ENCODE assay signal across 8 cellular contexts in the genomic region with DNA sequence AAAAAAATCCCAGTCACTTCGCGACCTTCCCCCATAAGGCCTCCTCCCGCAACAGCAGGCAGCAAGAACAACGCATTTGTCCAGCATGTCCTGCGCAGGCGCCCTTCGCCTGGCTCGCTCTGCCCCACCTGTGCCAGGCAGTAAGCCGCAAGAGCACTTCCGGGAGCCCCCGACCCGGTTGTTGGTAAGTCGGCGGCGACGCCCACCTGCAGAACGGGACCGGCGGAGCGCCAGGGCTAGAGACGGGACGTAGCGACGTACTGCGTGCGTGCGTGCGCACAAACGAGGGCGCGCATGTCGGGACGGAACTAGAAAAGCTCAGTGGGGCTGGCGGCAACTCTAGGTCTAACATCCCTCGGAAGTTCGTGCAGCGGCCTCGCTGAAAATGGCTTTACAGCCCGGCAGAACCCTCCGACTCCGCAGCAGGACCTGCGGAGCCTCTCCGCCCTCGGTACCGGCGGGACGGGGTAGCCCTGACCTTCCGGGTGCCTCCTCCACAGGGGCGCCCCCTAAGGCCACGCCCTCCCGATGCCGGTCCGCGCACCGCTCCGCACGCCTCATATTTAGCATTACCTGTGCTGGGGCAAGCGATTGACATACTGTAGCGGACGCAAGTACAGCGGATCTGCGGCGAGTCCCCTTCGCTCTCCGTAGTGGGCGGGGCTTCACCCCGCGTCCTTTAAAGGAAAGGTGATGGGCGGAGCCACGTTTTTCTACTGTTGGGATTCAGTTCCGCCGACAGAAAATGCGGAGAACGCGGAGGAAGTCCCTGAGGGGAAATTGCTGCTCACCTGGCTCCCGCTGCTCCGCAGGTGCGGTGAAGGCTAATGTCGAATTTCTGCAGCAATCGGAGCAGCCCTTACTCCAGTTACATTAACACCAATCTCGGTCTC. TPM values are rescaled to one million over a fixed set of nuclear protein-coding genes. Genes with fewer than 3 reads are reported as not detected.
DNase-seq lines count a peak whose midpoint lies in the region; TF ChIP-seq lines count a peak whose summit lies in the region.

A gene with protein sequence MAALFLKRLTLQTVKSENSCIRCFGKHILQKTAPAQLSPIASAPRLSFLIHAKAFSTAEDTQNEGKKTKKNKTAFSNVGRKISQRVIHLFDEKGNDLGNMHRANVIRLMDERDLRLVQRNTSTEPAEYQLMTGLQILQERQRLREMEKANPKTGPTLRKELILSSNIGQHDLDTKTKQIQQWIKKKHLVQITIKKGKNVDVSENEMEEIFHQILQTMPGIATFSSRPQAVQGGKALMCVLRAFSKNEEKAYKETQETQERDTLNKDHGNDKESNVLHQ (minus strand): TSS at position 629 of the 893 bp plus-strand sequence. CDS start 10,116 bp downstream, outside the sequence.

- H3K36me3 ChIP-seq in HAP-1 (replicated peaks) (no peaks in the 10 kb centered on the region), MM.1S (replicated peaks; ENCODE audit: insufficient read depth, low read length) (no peaks in the 10 kb centered on the region), stomach smooth muscle (ENCODE audit: control insufficient read depth in 2 of 2, insufficient read depth in 2 of 2, low read length in 2 of 2) (no peaks in the 10 kb centered on the region)

- TF ChIP-seq CTCF in MM.1S (IDR thresholded peaks at IDR 0.05; ENCODE audit: low read length) = no peak
- TF ChIP-seq CTCF in fibroblast of villous mesenchyme (IDR thresholded peaks at IDR 0.05; ENCODE audit: insufficient read depth, low read depth, low read length) = no peak
- TF ChIP-seq CTCF in neural crest cell (conservative IDR thresholded peaks at IDR 0.05) = no peak

- H3K4me1 ChIP-seq in HAP-1 (no peaks in the 10 kb centered on the region; the same call in 1 of the 2 replicates), MM.1S (ENCODE audit: low read length) (peaks cover 23% of the 10 kb centered on the region), stomach smooth muscle (ENCODE audit: control insufficient read depth, insufficient read depth, low read length) (peaks cover 12% of the 10 kb centered on the region)

- H3K27ac ChIP-seq in MM.1S (ENCODE audit: low read length) (peak within 1 kb of the TSS; percentile 100), stomach smooth muscle (ENCODE audit: low read length) (peak within 1 kb of the TSS; percentile 98)

- H3K27me3 ChIP-seq in HAP-1 (ENCODE audit: low read depth) (no peaks in the 10 kb centered on the region), MM.1S (replicated peaks; ENCODE audit: insufficient read depth, low read length) (no peaks in the 10 kb centered on the region), stomach smooth muscle (ENCODE audit: control insufficient read depth in 1 of 2, insufficient read depth in 2 of 2, low read length in 2 of 2) (no peaks in the 10 kb centered on the region)

- H3K9me3 ChIP-seq in HAP-1 (no peaks in the 10 kb centered on the region), MM.1S (replicated peaks; ENCODE audit: insufficient read depth, low read length) (no peaks in the 10 kb centered on the region), stomach smooth muscle (ENCODE audit: control insufficient read depth in 2 of 2, low read length in 2 of 2) (no peaks in the 10 kb centered on the region)

- H3K36me3 Mint-ChIP-seq in neural crest cell (ENCODE audit: low read depth) = no peaks in the 10 kb centered on the region

- peak within 1 kb of the TSS; percentile 56; the same call in 1 of the 2 replicates for H2AFZ ChIP-seq in MM.1S (ENCODE audit: low read length)

- no peaks in the 10 kb centered on the region for H4K20me1 ChIP-seq in MM.1S (ENCODE audit: insufficient read depth, low read length)

- H3K9ac ChIP-seq in MM.1S (ENCODE audit: low read length) (peak within 1 kb of the TSS; percentile 94), stomach smooth muscle (ENCODE audit: low read length in 2 of 2) (peak within 1 kb of the TSS; percentile 88 to 94)

- H3K4me3 Mint-ChIP-seq in neural crest cell = peak within 1 kb of the TSS; percentile 87

- H3K79me2 ChIP-seq in MM.1S (ENCODE audit: low read length) = peaks cover 30% of the 10 kb centered on the region

- H3K9me2 ChIP-seq in MM.1S (replicated peaks; ENCODE audit: insufficient read depth, low read length) = no peaks in the 10 kb centered on the region

- in situ Hi-C loops in G401 (cut with HindIII; ENCODE audit: low sequenced_read_pairs) = no loop called here
- in situ Hi-C loops in HAP-1 (cut with MboI; ENCODE audit: low sequenced_read_pairs) = no loop called here

- H3F3A ChIP-seq in MM.1S (ENCODE audit: insufficient read depth, low read length) = peaks cover 32% of the 10 kb centered on the region

- H3K4me2 ChIP-seq in MM.1S (ENCODE audit: low read depth, low read length) = peak within 1 kb of the TSS; percentile 74

- no peaks in the 10 kb centered on the region for H3K27me3 Mint-ChIP-seq in neural crest cell (ENCODE audit: low read depth)

- DNase-seq in G401 (ENCODE audit: low spot score) = peak; percentile 96
- DNase-seq in HAP-1 (ENCODE audit: low spot score in 2 of 2) = peak; percentile 86 to 96
- peak; percentile 91 for DNase-seq in MM.1S
- DNase-seq in SIG-M5 (lab: John Stamatoyannopoulos, UW) = peak; percentile 73
- peak; percentile 97 for DNase-seq in activated gamma-delta T cell treated with Interleukin-2 at 50 U/mL for 16 hours
- DNase-seq in fibroblast of villous mesenchyme (ENCODE audit: low read depth) = peak; percentile 91
- peak; percentile 89 for DNase-seq in neural crest cell (ENCODE audit: low read depth, low spot score)

- no peaks in the 10 kb centered on the region for H3K9me3 Mint-ChIP-seq in neural crest cell

- peak within 1 kb of the TSS; percentile 91 for H3K27ac Mint-ChIP-seq in neural crest cell (ENCODE audit: unreplicated experiment)

- peaks cover 49% of the 10 kb centered on the region for H3K4me1 Mint-ChIP-seq in neural crest cell

- peak within 1 kb of the TSS; percentile 77 for H3K4me3 ChIP-seq in HAP-1
- H3K4me3 ChIP-seq in MM.1S (ENCODE audit: low read length) = peak within 1 kb of the TSS; percentile 86
- H3K4me3 ChIP-seq in fibroblast of villous mesenchyme (ENCODE audit: low read depth, low read length) = peak within 1 kb of the TSS; percentile 97
- H3K4me3 ChIP-seq in stomach smooth muscle (ENCODE audit: low read length in 2 of 2) = peak within 1 kb of the TSS; percentile 88 to 99

RNA-seq across cellular contexts. Expression of the gene that starts here (rescaled TPM):
- total RNA-seq in G401 (2014; rRNA removed; shearing (Covaris generic)) = 35.3 and 71.5 TPM in 2 replicates
- total RNA-seq in fibroblast of villous mesenchyme (52.5 and 66.1 TPM in 2 replicates), neural crest cell (48.5 and 54.1 TPM in 2 replicates)

Comparison
In these comparisons a context has a peak if more than half of its experiments do, and no peak if none do; other contexts are left out.
1. Peak in every context shown above with its lines: DNase-seq, H3K4me3 ChIP-seq and H3K27ac ChIP-seq.